Comparison of ENCODE assay signal across 12 cellular contexts in the genomic region with DNA sequence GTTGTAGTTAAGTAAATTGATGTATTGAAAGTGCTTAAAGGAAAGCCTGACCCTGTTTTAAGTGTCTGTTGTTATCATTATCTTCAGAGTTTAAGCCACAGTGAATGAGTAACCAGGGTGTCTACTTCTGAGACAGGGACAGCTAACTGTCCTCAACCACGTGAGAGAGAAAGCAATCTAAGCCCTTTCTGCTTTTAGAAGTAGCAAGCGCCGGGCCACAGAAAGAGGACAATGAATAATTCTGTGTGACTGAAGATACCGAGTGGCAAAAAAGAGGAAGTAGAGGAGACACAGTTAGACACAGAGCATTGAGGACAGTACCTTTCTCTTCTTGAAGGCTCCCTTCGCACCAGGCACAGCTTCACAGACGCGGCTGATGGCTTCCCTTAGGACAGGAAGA.
DNase-seq lines count a peak whose midpoint lies in the region; ATAC-seq and TF ChIP-seq lines count a peak whose summit lies in the region.
"Had no signal": no experiment of that assay in that cellular context is flagged by ENCODE, and none has a peak within 500 bp of the region (broad histone marks: within the 10 kb centered on the region; RNA-seq: fewer than 3 reads in every experiment).

No MANE protein-coding gene starts in this region.

- H3K4me3 ChIP-seq in psoas muscle, result no peak overlapping the region
- H3K4me3 ChIP-seq: body of pancreas, SK-N-MC had no signal

- intact Hi-C loops in psoas muscle (cut with DNase I), result no loop called here

- H3K27ac ChIP-seq in psoas muscle, result no peak overlapping the region
- H3K27ac ChIP-seq: body of pancreas, SK-N-MC had no signal

- H3K27me3 ChIP-seq in psoas muscle (ENCODE audit: insufficient read depth in 3 of 3, low read length in 2 of 3), result no peaks in the 10 kb centered on the region
- H3K27me3 ChIP-seq: body of pancreas had no signal

- H3K4me1 ChIP-seq in psoas muscle, result no peaks in the 10 kb centered on the region
- H3K4me1 ChIP-seq: body of pancreas had no signal

- no peaks in the 10 kb centered on the region for H3K9me3 ChIP-seq in psoas muscle
- H3K9me3 ChIP-seq: body of pancreas had no signal

- no peaks in the 10 kb centered on the region for H3K36me3 ChIP-seq in psoas muscle (ENCODE audit: insufficient read depth in 1 of 2, low read depth in 1 of 2)

- peak; percentile 17 for TF ChIP-seq POLR2A in erythroblast (IDR thresholded peaks at IDR 0.05; ENCODE audit: low read length)

- TF ChIP-seq CTCF in psoas muscle (IDR thresholded peaks at IDR 0.05), result no peak

- DNase-seq in EH (ENCODE audit: low read depth), result peak; percentile 15
- DNase-seq in HUDEP-2 (lab: John Stamatoyannopoulos, UW; ENCODE audit: unreplicated experiment in 76 of 76), result peak in 63 of 76 experiments; percentile 7 to 83 (median 38)
- no peak for DNase-seq in erythroblast (lab: John Stamatoyannopoulos, UW)
- DNase-seq in NCI-H1417 (lab: John Stamatoyannopoulos, UW), result no peak
- no peak for DNase-seq in psoas muscle
- no peak for DNase-seq in retina
- DNase-seq: activated CD8-positive, alpha-beta memory T cell treated with anti-CD3 and anti-CD28 coated beads, Interleukin-2, amount 50 U/mL, for 4 hours; body of pancreas; NCI-H1694 had no signal

- 79 to 84% (median 80%) methylated on average over 7 of the region's 7 CpGs for WGBS in psoas muscle, 3 donors

- ATAC-seq in GM21619 (IDR thresholded peaks at IDR 0.05; ENCODE audit: unreplicated experiment) (peak; percentile 96), psoas muscle (no peak), HG03439 (IDR thresholded peaks at IDR 0.05; ENCODE audit: unreplicated experiment) (no peak)
- ATAC-seq: body of pancreas had no signal

Comparison
In these comparisons a context has a peak if more than half of its experiments do, and no peak if none do; other contexts are left out.
1. DNase-seq: peak in EH (single experiment) and HUDEP-2 (63 of 76); none in erythroblast (0 of 2), NCI-H1417 (0 of 3), psoas muscle (0 of 2) and retina (single experiment).